In genomic region chr12:57765003-57765697, GRCh38 we compare ENCODE assay signal across 9 cellular contexts. TPM values are rescaled to one million over a fixed set of nuclear protein-coding genes. Genes with fewer than 3 reads are reported as not detected.
DNase-seq lines count a peak whose midpoint lies in the region; ATAC-seq, FAIRE-seq and TF ChIP-seq lines count a peak whose summit lies in the region.
"Had no signal": no experiment of that assay in that cellular context is flagged by ENCODE, and none has a peak within 500 bp of the region (broad histone marks: within the 10 kb centered on the region; RNA-seq: fewer than 3 reads in every experiment).

No MANE protein-coding gene starts in this region.

- in situ Hi-C loops in GM12878 (cut with MboI): no loop called here

- no peak for FAIRE-seq in GM12878 (lab: Jason Lieb, UNC)
- FAIRE-seq in kidney (lab: Jason Lieb, UNC): no peak
- FAIRE-seq: G401.6 had no signal

- H3K36me3 ChIP-seq in SU-DHL-6 (ENCODE audit: low read length) (no peaks in the 10 kb centered on the region), GM12878 (ENCODE audit: control insufficient read depth in 2 of 2, insufficient read depth in 2 of 2, low read length in 1 of 2) (no peaks in the 10 kb centered on the region; a peak in 1 of 4 replicates), kidney (ENCODE audit: control insufficient read depth in 1 of 2, insufficient read depth in 2 of 2, low read length in 2 of 2) (peaks cover 0 to 5% of the 10 kb centered on the region in 2 donors)

- CTCF ChIA-PET in GM12878 (lab: Yijun Ruan, JAX): interaction anchor here (0.7 to 7.3 kb wide), 5 partner anchors 10 to 120 kb away, joined by 3 to 62 read pairs (median 3); partner anchors contain the start of gene MARCHF9

- H3K4me3 ChIP-seq in SU-DHL-6 (ENCODE audit: insufficient read depth, low read length, poor library complexity, severe bottlenecking) (peak overlapping the region; percentile 36), GM12878 (peak overlapping the region; percentile 65; the same call in 1 of the 2 replicates), kidney (ENCODE audit: low read length in 2 of 2) (peak overlapping the region; percentile 55 to 59)

- H3K27me3 ChIP-seq in SU-DHL-6 (ENCODE audit: low read length) (no peaks in the 10 kb centered on the region), GM12878 (replicated peaks in 1 of 2; ENCODE audit: control insufficient read depth in 2 of 2, insufficient read depth in 2 of 2, low read length in 1 of 2) (peaks cover 11 to 23% of the 10 kb centered on the region in 2 experiments; a peak in 3 of 4 replicates)

- H3K9me2 ChIP-seq in SU-DHL-6 (replicated peaks; ENCODE audit: insufficient read depth, low read length): no peaks in the 10 kb centered on the region

- no TSS peak for BruUV-seq in GM12878 (replicated peaks; lab: Mats Ljungman, UMichigan)

- no peak for TF ChIP-seq EP300 in GM12878 (IDR thresholded peaks at IDR 0.05; ENCODE audit: borderline replicate concordance in 1 of 2, control insufficient read depth in 1 of 2, low read depth in 2 of 2, low read length in 2 of 2)

- H3K4me1 ChIP-seq in GM12878 (ENCODE audit: control insufficient read depth, insufficient read depth, low read length) (peaks cover 22% of the 10 kb centered on the region), kidney (ENCODE audit: control insufficient read depth in 1 of 2, insufficient read depth in 1 of 2, low read depth in 1 of 2, low read length in 2 of 2) (peaks cover 17 to 27% of the 10 kb centered on the region in 2 donors)

- peak; percentile 41 for TF ChIP-seq CTCF in SU-DHL-6 (IDR thresholded peaks at IDR 0.05; ENCODE audit: insufficient read depth, low read length, poor library complexity, severe bottlenecking)
- TF ChIP-seq CTCF in GM12878 (IDR thresholded peaks at IDR 0.05 in 2 of 3, conservative IDR thresholded peaks at IDR 0.05 in 1 of 3; ENCODE audit: control insufficient read depth in 2 of 3, extremely low read depth in 1 of 3, insufficient read depth in 1 of 3, low read depth in 3 of 3, low read length in 3 of 3): peak; percentile 35 to 45 (median 42)
- peak; percentile 16 for TF ChIP-seq CTCF in kidney (IDR thresholded peaks at IDR 0.05; ENCODE audit: borderline replicate concordance, extremely low read depth, insufficient read depth)

- peak overlapping the region; percentile 76 for H2AFZ ChIP-seq in SU-DHL-6 (ENCODE audit: low read depth, low read length, severe bottlenecking)
- peak overlapping the region; percentile 81 for H2AFZ ChIP-seq in GM12878 (ENCODE audit: control insufficient read depth, low read depth, low read length)

- H3K9ac ChIP-seq in SU-DHL-6 (ENCODE audit: low read length): peak overlapping the region; percentile 36
- peak overlapping the region; percentile 20; the same call in 1 of the 2 replicates for H3K9ac ChIP-seq in GM12878 (ENCODE audit: control insufficient read depth, insufficient read depth, low read length)
- H3K9ac ChIP-seq in kidney (ENCODE audit: low read length in 2 of 2): peak overlapping the region; percentile 18 to 42

- intact Hi-C loops in GM12878 (cut with micrococcal nuclease; ENCODE audit: unreplicated experiment): no loop called here
- intact Hi-C loops in kidney (cut with DNase I): no loop called here

- peaks cover 4% of the 10 kb centered on the region for H4K20me1 ChIP-seq in SU-DHL-6 (ENCODE audit: low read depth, low read length)
- H4K20me1 ChIP-seq in GM12878 (ENCODE audit: control insufficient read depth, insufficient read depth): no peaks in the 10 kb centered on the region

- 4% methylated on average over 60 of the region's 60 CpGs for WGBS in GM12878 (ENCODE audit: insufficient coverage, insufficient replicate concordance, low lambda C conversion rate, missing lambda C conversion rate)

- POLR2A ChIA-PET in GM12878 (lab: Charles Lee): interaction anchor here (0.6 to 1.5 kb wide), 2 partner anchors 9 to 1089 kb away, joined by 4 to 5 read pairs; no protein-coding TSS in a partner anchor

- ATAC-seq in HG02852 (IDR thresholded peaks at IDR 0.05; ENCODE audit: unreplicated experiment) (peak; percentile 54), GM12878 (peak; percentile 84)

- H3K79me2 ChIP-seq in SU-DHL-6 (ENCODE audit: insufficient read depth, low read length) (no peaks in the 10 kb centered on the region), GM12878 (ENCODE audit: control insufficient read depth, insufficient read depth, low read length) (no peaks in the 10 kb centered on the region)

- H3K4me2 ChIP-seq in SU-DHL-6 (ENCODE audit: low read depth, low read length, poor library complexity, severe bottlenecking) (peak overlapping the region; percentile 52), GM12878 (ENCODE audit: control insufficient read depth, insufficient read depth) (peak overlapping the region; percentile 95)

- no peak overlapping the region for H3K27ac ChIP-seq in SU-DHL-6 (ENCODE audit: low read depth, low read length)
- H3K27ac ChIP-seq in GM12878 (ENCODE audit: control insufficient read depth, insufficient read depth): no peak overlapping the region
- peak overlapping the region; percentile 27 to 57 for H3K27ac ChIP-seq in kidney (ENCODE audit: low read depth in 2 of 2, low read length in 2 of 2)

- RAD21 ChIA-PET in GM12878 (lab: Charles Lee; ENCODE audit: unreplicated experiment): no interaction called here

- H3F3A ChIP-seq in SU-DHL-6 (ENCODE audit: insufficient read depth): no peaks in the 10 kb centered on the region

- peak; percentile 55 for DNase-seq in NCI-H146 (lab: John Stamatoyannopoulos, UW)
- no peak for DNase-seq in NCI-H146 treated with DMSO at 0.1 percent for 48 hours (lab: John Stamatoyannopoulos, UW; ENCODE audit: unreplicated experiment)
- no peak for DNase-seq in GM12878 (ENCODE audit: low read depth, low spot score)
- peak; percentile 80 for DNase-seq in kidney
- peak; percentile 74 for DNase-seq in stimulated activated CD8-positive, alpha-beta memory T cell treated with anti-CD3 and anti-CD28 coated beads, Interleukin-4, amount 100 ng/mL, for 48 hours
- DNase-seq in NCI-H1092 (lab: John Stamatoyannopoulos, UW): no peak

- H3K9me3 ChIP-seq in SU-DHL-6 (ENCODE audit: insufficient read depth, low read length) (no peaks in the 10 kb centered on the region), GM12878 (replicated peaks; ENCODE audit: control insufficient read depth, insufficient read depth, low read length) (no peaks in the 10 kb centered on the region), kidney (ENCODE audit: control insufficient read depth in 1 of 2, low read length in 2 of 2) (no peaks in the 10 kb centered on the region)

- TF ChIP-seq POLR2A in GM12878 (IDR thresholded peaks at IDR 0.05; ENCODE audit: low read depth, low read length): peak; percentile 56; the same call in 1 of the 2 replicates

- SMC1A ChIA-PET in GM12878 (lab: Charles Lee; ENCODE audit: uncharacterized antibody, unreplicated experiment): interaction anchor here (1.7 kb wide), 1 partner anchor 9 kb away, joined by 5 read pairs; no protein-coding TSS in a partner anchor

- no peak for TF ChIP-seq RAD21 in GM12878 (IDR thresholded peaks at IDR 0.05; ENCODE audit: insufficient read depth, low read depth, low read length)

RNA-seq across cellular contexts. Expression of gene CYP27B1, which starts 1.7 kb away (rescaled TPM):
- 3.3 and 4.2 TPM in 2 replicates for total RNA-seq in GM12878 (2013; cell fraction: nucleolus; rRNA removed)
- 0.79 and 0.87 TPM in 2 replicates for total RNA-seq in GM12878 (2014; rRNA removed)
- 0.41 and 0.72 TPM in 2 replicates for total RNA-seq in GM12878 (2014; rRNA removed; fragmentation: Illumina TruSeq; extraction: Trizol)
- total RNA-seq in GM12878 (2021): 1.0 and 2.7 TPM in 2 replicates
- 0.47 TPM for polyA plus RNA-seq in GM12878 (2011; ENCODE audit: low read depth)
- polyA plus RNA-seq in GM12878 (2011; rRNA removed): 1.8 and 2.0 TPM in 2 replicates
- 1.4 and 2.9 TPM in 2 replicates for polyA plus RNA-seq in GM12878 (2011; cell fraction: cytosol; rRNA removed)
- polyA plus RNA-seq in GM12878 (2011; cell fraction: nucleus; rRNA removed): 18.3 and 22.8 TPM in 2 replicates
- 1.2 TPM in 2 replicates for polyA plus RNA-seq in GM12878 (2012)
- 0.57 and 1.2 TPM in 2 replicates for polyA plus RNA-seq in GM12878 (2014; fragmentation: Illumina TruSeq; extraction: Trizol)
- polyA plus RNA-seq in GM12878 (2014; fragmentation: Nextera tagmentation; extraction: Ambion mirVana): under 1 TPM; 0.10 to 0.35 TPM
- 1.8 and 1.9 TPM in 2 replicates for polyA plus RNA-seq in GM12878 (2014; rRNA removed)
- polyA plus RNA-seq in GM12878 (2016; fragmentation: Nextera tagmentation; extraction: Ambion mirVana): 1 to 10 TPM in 1 of 2 experiments, under 1 TPM in 1; 0.95 to 1.3 TPM
- 0.44 and 1.5 TPM in 2 replicates for polyA minus RNA-seq in GM12878 (2011; rRNA and poly(A)+ RNA removed)
- polyA minus RNA-seq in GM12878 (2011; cell fraction: cytosol; rRNA and poly(A)+ RNA removed): 1.9 and 2.1 TPM in 2 replicates
- polyA minus RNA-seq in GM12878 (2011; cell fraction: nucleus; rRNA and poly(A)+ RNA removed): 5.1 and 7.7 TPM in 2 replicates
- 3.5 TPM for total RNA-seq in kidney
- 33.4 TPM for polyA plus RNA-seq in kidney (ENCODE audit: insufficient read depth, low read depth, low replicate concordance)

RNA-seq across cellular contexts. Expression of gene METTL1, which starts 6.8 kb away (rescaled TPM):
- total RNA-seq in GM12878 (2013; cell fraction: nucleolus; rRNA removed): 15.2 and 15.3 TPM in 2 replicates
- total RNA-seq in GM12878 (2014; rRNA removed) (25.5 and 28.2 TPM in 2 replicates), GM12878 (2014; rRNA removed; fragmentation: Illumina TruSeq; extraction: Trizol) (8.5 and 11.3 TPM in 2 replicates), GM12878 (2021) (29.7 and 32.7 TPM in 2 replicates), kidney (23.4 TPM)
- 12.2 TPM for polyA plus RNA-seq in GM12878 (2011; ENCODE audit: low read depth)
- polyA plus RNA-seq in GM12878 (2011; rRNA removed) (19.4 and 31.4 TPM in 2 replicates), GM12878 (2014; fragmentation: Illumina TruSeq; extraction: Trizol) (26.7 and 29.7 TPM in 2 replicates), GM12878 (2014; fragmentation: Nextera tagmentation; extraction: Ambion mirVana) (10 to 100 TPM; 38.5 to 41.9 TPM), GM12878 (2014; rRNA removed) (28.6 and 33.0 TPM in 2 replicates), GM12878 (2016; fragmentation: Nextera tagmentation; extraction: Ambion mirVana) (10 to 100 TPM; 40.1 to 44.3 TPM), kidney (ENCODE audit: insufficient read depth, low read depth, low replicate concordance) (69.4 TPM)
- 30.7 and 32.1 TPM in 2 replicates for polyA plus RNA-seq in GM12878 (2011; cell fraction: cytosol; rRNA removed)
- polyA plus RNA-seq in GM12878 (2011; cell fraction: nucleus; rRNA removed): 36.5 and 42.1 TPM in 2 replicates
- 19.6 and 25.1 TPM in 2 replicates for polyA plus RNA-seq in GM12878 (2012)
- polyA minus RNA-seq in GM12878 (2011; rRNA and poly(A)+ RNA removed): 18.3 and 41.9 TPM in 2 replicates
- polyA minus RNA-seq in GM12878 (2011; cell fraction: cytosol; rRNA and poly(A)+ RNA removed): 12.8 and 18.4 TPM in 2 replicates
- 17.0 and 31.7 TPM in 2 replicates for polyA minus RNA-seq in GM12878 (2011; cell fraction: nucleus; rRNA and poly(A)+ RNA removed)

RNA-seq across cellular contexts. Expression of gene EEF1AKMT3, which starts 7.3 kb away (rescaled TPM):
- 8.7 and 11.1 TPM in 2 replicates for total RNA-seq in GM12878 (2013; cell fraction: nucleolus; rRNA removed)
- 1.9 and 2.3 TPM in 2 replicates for total RNA-seq in GM12878 (2014; rRNA removed)
- total RNA-seq in GM12878 (2014; rRNA removed; fragmentation: Illumina TruSeq; extraction: Trizol): 2.8 and 2.9 TPM in 2 replicates
- total RNA-seq in GM12878 (2021): 4.2 and 4.8 TPM in 2 replicates
- polyA plus RNA-seq in GM12878 (2011; ENCODE audit: low read depth): 2.1 TPM
- polyA plus RNA-seq in GM12878 (2011; rRNA removed): 8.2 and 8.8 TPM in 2 replicates
- polyA plus RNA-seq in GM12878 (2011; cell fraction: cytosol; rRNA removed): 5.3 and 6.9 TPM in 2 replicates
- polyA plus RNA-seq in GM12878 (2011; cell fraction: nucleus; rRNA removed): 4.8 and 5.7 TPM in 2 replicates
- 4.9 TPM in 2 replicates for polyA plus RNA-seq in GM12878 (2012)
- polyA plus RNA-seq in GM12878 (2014; fragmentation: Illumina TruSeq; extraction: Trizol): 3.6 and 4.9 TPM in 2 replicates
- polyA plus RNA-seq in GM12878 (2014; fragmentation: Nextera tagmentation; extraction: Ambion mirVana): 1 to 10 TPM; 1.2 to 3.1 TPM
- 3.6 and 4.2 TPM in 2 replicates for polyA plus RNA-seq in GM12878 (2014; rRNA removed)
- polyA plus RNA-seq in GM12878 (2016; fragmentation: Nextera tagmentation; extraction: Ambion mirVana): 1 to 10 TPM; 3.5 to 3.8 TPM
- polyA minus RNA-seq in GM12878 (2011; rRNA and poly(A)+ RNA removed): 5.3 and 5.4 TPM in 2 replicates
- polyA minus RNA-seq in GM12878 (2011; cell fraction: cytosol; rRNA and poly(A)+ RNA removed): 3.0 and 3.5 TPM in 2 replicates
- 1.7 and 2.4 TPM in 2 replicates for polyA minus RNA-seq in GM12878 (2011; cell fraction: nucleus; rRNA and poly(A)+ RNA removed)
- 10.4 TPM for total RNA-seq in kidney
- 15.3 TPM for polyA plus RNA-seq in kidney (ENCODE audit: insufficient read depth, low read depth, low replicate concordance)

RNA-seq across cellular contexts. Expression of gene MARCHF9, which starts 10.2 kb away (rescaled TPM):
- 20.5 and 20.9 TPM in 2 replicates for total RNA-seq in GM12878 (2013; cell fraction: nucleolus; rRNA removed)
- 15.6 and 17.6 TPM in 2 replicates for total RNA-seq in GM12878 (2014; rRNA removed)
- total RNA-seq in GM12878 (2014; rRNA removed; fragmentation: Illumina TruSeq; extraction: Trizol): 10.3 and 10.4 TPM in 2 replicates
- 25.5 and 26.7 TPM in 2 replicates for total RNA-seq in GM12878 (2021)
- 7.7 TPM for polyA plus RNA-seq in GM12878 (2011; ENCODE audit: low read depth)
- 11.1 and 16.6 TPM in 2 replicates for polyA plus RNA-seq in GM12878 (2011; rRNA removed)
- polyA plus RNA-seq in GM12878 (2011; cell fraction: cytosol; rRNA removed): 20.0 and 26.5 TPM in 2 replicates
- polyA plus RNA-seq in GM12878 (2011; cell fraction: nucleus; rRNA removed): 36.0 and 36.4 TPM in 2 replicates
- 18.9 and 20.4 TPM in 2 replicates for polyA plus RNA-seq in GM12878 (2012)
- 17.9 and 20.6 TPM in 2 replicates for polyA plus RNA-seq in GM12878 (2014; fragmentation: Illumina TruSeq; extraction: Trizol)
- polyA plus RNA-seq in GM12878 (2014; fragmentation: Nextera tagmentation; extraction: Ambion mirVana): 1 to 10 TPM; 2.4 to 5.1 TPM
- polyA plus RNA-seq in GM12878 (2014; rRNA removed): 29.3 and 32.3 TPM in 2 replicates
- polyA plus RNA-seq in GM12878 (2016; fragmentation: Nextera tagmentation; extraction: Ambion mirVana): 1 to 10 TPM; 3.3 to 4.0 TPM
- 17.7 and 24.6 TPM in 2 replicates for polyA minus RNA-seq in GM12878 (2011; rRNA and poly(A)+ RNA removed)
- polyA minus RNA-seq in GM12878 (2011; cell fraction: cytosol; rRNA and poly(A)+ RNA removed): 4.9 and 6.8 TPM in 2 replicates
- 7.3 and 12.1 TPM in 2 replicates for polyA minus RNA-seq in GM12878 (2011; cell fraction: nucleus; rRNA and poly(A)+ RNA removed)
- 22.9 TPM for total RNA-seq in kidney
- polyA plus RNA-seq in kidney (ENCODE audit: insufficient read depth, low read depth, low replicate concordance): 38.4 TPM

RNA-seq across cellular contexts. Expression of gene CDK4, which starts 13.0 kb away (rescaled TPM):
- total RNA-seq in GM12878 (2013; cell fraction: nucleolus; rRNA removed): 35.5 and 41.8 TPM in 2 replicates
- total RNA-seq in GM12878 (2014; rRNA removed) (201 and 202 TPM in 2 replicates), GM12878 (2014; rRNA removed; fragmentation: Illumina TruSeq; extraction: Trizol) (116 and 120 TPM in 2 replicates), GM12878 (2021) (189 TPM in 2 replicates), kidney (69.1 TPM)
- polyA plus RNA-seq in GM12878 (2011; ENCODE audit: low read depth): 74.3 TPM
- polyA plus RNA-seq in GM12878 (2011; rRNA removed) (155 and 251 TPM in 2 replicates), GM12878 (2014; fragmentation: Illumina TruSeq; extraction: Trizol) (213 and 240 TPM in 2 replicates), GM12878 (2014; fragmentation: Nextera tagmentation; extraction: Ambion mirVana) (10 to 100 TPM; 26.1 to 45.7 TPM), GM12878 (2014; rRNA removed) (237 and 311 TPM in 2 replicates), GM12878 (2016; fragmentation: Nextera tagmentation; extraction: Ambion mirVana) (100 to 1,000 TPM; 344 to 385 TPM), kidney (ENCODE audit: insufficient read depth, low read depth, low replicate concordance) (118 TPM)
- 241 and 318 TPM in 2 replicates for polyA plus RNA-seq in GM12878 (2011; cell fraction: cytosol; rRNA removed)
- polyA plus RNA-seq in GM12878 (2011; cell fraction: nucleus; rRNA removed): 132 and 140 TPM in 2 replicates
- 98.0 and 98.2 TPM in 2 replicates for polyA plus RNA-seq in GM12878 (2012)
- 134 and 149 TPM in 2 replicates for polyA minus RNA-seq in GM12878 (2011; rRNA and poly(A)+ RNA removed)
- polyA minus RNA-seq in GM12878 (2011; cell fraction: cytosol; rRNA and poly(A)+ RNA removed): 49.7 and 57.6 TPM in 2 replicates
- polyA minus RNA-seq in GM12878 (2011; cell fraction: nucleus; rRNA and poly(A)+ RNA removed): 32.0 and 54.1 TPM in 2 replicates

Comparison
In these comparisons a context has a peak if more than half of its experiments do, and no peak if none do; other contexts are left out.
1. DNase-seq: peak in NCI-H146 (single experiment), kidney (single experiment) and stimulated activated CD8-positive, alpha-beta memory T cell treated with anti-CD3 and anti-CD28 coated beads, Interleukin-4, amount 100 ng/mL, for 48 hours (single experiment); none in NCI-H146 treated with DMSO at 0.1 percent for 48 hours (single experiment), GM12878 (single experiment) and NCI-H1092 (single experiment).
2. H3K27ac ChIP-seq: peak in kidney (2 of 2); none in SU-DHL-6 (single experiment) and GM12878 (single experiment).
3. Peak in every context shown above with its lines, with median percentiles within 50 percentile points of each other: H3K4me3 ChIP-seq, H3K9ac ChIP-seq and CTCF ChIP-seq.